Comparison of ENCODE assay signal across 34 cellular contexts in genomic region chr2:42984081-42984480, GRCh38.
A peak's percentile ranks its signal among the peaks of the same experiment; 100 is the strongest.
DNase-seq lines count a peak whose midpoint lies in the region; ATAC-seq and TF ChIP-seq lines count a peak whose summit lies in the region.
"Had no signal": no experiment of that assay in that cellular context is flagged by ENCODE, and none has a peak within 500 bp of the region (broad histone marks: within the 10 kb centered on the region; RNA-seq: fewer than 3 reads in every experiment).

No MANE protein-coding gene starts in this region.

- no peaks in the 10 kb centered on the region for H3K9me3 Mint-ChIP-seq in IgD-negative memory B cell
- H3K9me3 Mint-ChIP-seq: activated CD8-positive, alpha-beta T cell treated with anti-CD3 and anti-CD28 coated beads for 36 hours; activated T-helper 17 cell treated with anti-CD3 and anti-CD28 coated beads, Interleukin-2, amount 50 U/mL, for 72 hours; naive thymus-derived CD8-positive, alpha-beta T cell; stimulated activated naive B cell treated with anti-CD40 and anti-IgM and Interleukin-4, amounts not matched to agents 10 μg/mL and 1 μg/mL and 100 μg/mL, for 72 hours had no signal

- H3K4me3 ChIP-seq in SK-N-SH (ENCODE audit: low read depth in 2 of 2, low read length in 1 of 2) (no peak overlapping the region), parathyroid adenoma (ENCODE audit: low read depth, low read length) (no peak overlapping the region)
- H3K4me3 ChIP-seq: SK-N-MC had no signal

- DNase-seq in SK-N-SH = peak; percentile 62
- DNase-seq in dermis blood vessel endothelial cell = peak; percentile 48
- DNase-seq in globus pallidus (ENCODE audit: low spot score) = no peak
- no peak for DNase-seq in mucosa of gallbladder (ENCODE audit: low spot score)
- no peak for DNase-seq in medulla oblongata (ENCODE audit: extremely low spot score)
- DNase-seq: 8988T; activated CD8-positive, alpha-beta memory T cell treated with anti-CD3 and anti-CD28 coated beads, Interleukin-2, amount 50 U/mL, for 48 hours; activated CD8-positive, alpha-beta T cell treated with anti-CD3 and anti-CD28 coated beads for 36 hours; activated naive CD4-positive, alpha-beta T cell treated with anti-CD3 and anti-CD28 coated beads, Interleukin-2, amount 50 U/mL, for 16 hours; amygdala; brain microvascular endothelial cell; C1 segment of cervical spinal cord; COR-L47; DMS79; effector CD4-positive, alpha-beta T cell; GDM1; H7; islet precursor cell; Kasumi-1; NCI-H1417 treated with DMSO at 0.1 percent for 48 hours; NCI-H2081 treated with DMSO at 0.1 percent for 48 hours; NCI-H748 treated with DMSO at 0.1 percent for 48 hours; stimulated activated naive B cell treated with anti-CD40 and anti-IgM and Interleukin-4, amounts not matched to agents 10 μg/mL and 1 μg/mL and 100 μg/mL, for 72 hours; substantia nigra; T-helper 17 cell had no signal

- CTCF ChIA-PET in SK-N-SH (lab: Yijun Ruan, JAX) = interaction anchor here (0.7 to 1.8 kb wide), 5 partner anchors 9 to 500 kb away, joined by 3 to 17 read pairs (median 3); no protein-coding TSS in a partner anchor

- no peak; the same call in 2 of the 3 replicates for ATAC-seq in SK-N-SH treated with all-trans-retinoic acid at 6 μM for 48 hours
- ATAC-seq: activated CD8-positive, alpha-beta T cell treated with anti-CD3 and anti-CD28 coated beads for 36 hours; activated T-helper 17 cell treated with anti-CD3 and anti-CD28 coated beads, Interleukin-2, amount 50 U/mL, for 72 hours; naive thymus-derived CD8-positive, alpha-beta T cell; stimulated activated naive B cell treated with anti-CD40 and anti-IgM and Interleukin-4, amounts not matched to agents 10 μg/mL and 1 μg/mL and 100 μg/mL, for 72 hours; T-helper 17 cell had no signal

- H3K27ac Mint-ChIP-seq in IgD-negative memory B cell = peak overlapping the region in 2 of 3 donors; percentile 2 to 56
- H3K27ac Mint-ChIP-seq: activated CD8-positive, alpha-beta T cell treated with anti-CD3 and anti-CD28 coated beads for 36 hours; activated T-helper 17 cell treated with anti-CD3 and anti-CD28 coated beads, Interleukin-2, amount 50 U/mL, for 72 hours; naive thymus-derived CD8-positive, alpha-beta T cell; stimulated activated naive B cell treated with anti-CD40 and anti-IgM and Interleukin-4, amounts not matched to agents 10 μg/mL and 1 μg/mL and 100 μg/mL, for 72 hours; T-helper 17 cell; type B pancreatic cell had no signal

- H3K9ac ChIP-seq in SK-N-SH = no peak overlapping the region
- no peak overlapping the region for H3K9ac ChIP-seq in parathyroid adenoma

- no peaks in the 10 kb centered on the region for H3K4me1 Mint-ChIP-seq in IgD-negative memory B cell
- H3K4me1 Mint-ChIP-seq: activated T-helper 17 cell treated with anti-CD3 and anti-CD28 coated beads, Interleukin-2, amount 50 U/mL, for 72 hours; stimulated activated naive B cell treated with anti-CD40 and anti-IgM and Interleukin-4, amounts not matched to agents 10 μg/mL and 1 μg/mL and 100 μg/mL, for 72 hours; T-helper 17 cell had no signal

- H3K27me3 Mint-ChIP-seq in IgD-negative memory B cell = peaks cover 1% of the 10 kb centered on the region
- H3K27me3 Mint-ChIP-seq: activated CD8-positive, alpha-beta T cell treated with anti-CD3 and anti-CD28 coated beads for 36 hours; stimulated activated naive B cell treated with anti-CD40 and anti-IgM and Interleukin-4, amounts not matched to agents 10 μg/mL and 1 μg/mL and 100 μg/mL, for 72 hours; type B pancreatic cell had no signal

- no peak overlapping the region for H3K4me3 Mint-ChIP-seq in IgD-negative memory B cell
- H3K4me3 Mint-ChIP-seq: activated CD8-positive, alpha-beta T cell treated with anti-CD3 and anti-CD28 coated beads for 36 hours; activated T-helper 17 cell treated with anti-CD3 and anti-CD28 coated beads, Interleukin-2, amount 50 U/mL, for 72 hours; naive thymus-derived CD8-positive, alpha-beta T cell; stimulated activated naive B cell treated with anti-CD40 and anti-IgM and Interleukin-4, amounts not matched to agents 10 μg/mL and 1 μg/mL and 100 μg/mL, for 72 hours; T-helper 17 cell; type B pancreatic cell had no signal

- 74% methylated on average over 6 of the region's 6 CpGs for WGBS in SK-N-SH (ENCODE audit: low lambda C conversion rate)

- no peak for TF ChIP-seq RAD21 in SK-N-SH (IDR thresholded peaks at IDR 0.05; ENCODE audit: low read length)

- H3K79me2 ChIP-seq in SK-N-SH (ENCODE audit: insufficient read depth) = no peaks in the 10 kb centered on the region
- H3K79me2 ChIP-seq in parathyroid adenoma = no peaks in the 10 kb centered on the region

- no peaks in the 10 kb centered on the region for H3K36me3 ChIP-seq in SK-N-SH (replicated peaks in 1 of 2; ENCODE audit: control insufficient read depth in 1 of 2, insufficient read depth in 2 of 2, low read length in 1 of 2)
- no peaks in the 10 kb centered on the region for H3K36me3 ChIP-seq in parathyroid adenoma (ENCODE audit: control insufficient read depth, insufficient read depth, low read length)
- H3K36me3 ChIP-seq: brain microvascular endothelial cell had no signal

- TF ChIP-seq CTCF in SK-N-SH (IDR thresholded peaks at IDR 0.05) = no peak
- TF ChIP-seq CTCF in parathyroid adenoma (IDR thresholded peaks at IDR 0.05) = no peak

- POLR2A ChIA-PET in SK-N-SH (lab: Yijun Ruan, JAX) = no interaction called here

- no peaks in the 10 kb centered on the region for H3K27me3 ChIP-seq in SK-N-SH (ENCODE audit: insufficient read depth)
- H3K27me3 ChIP-seq in parathyroid adenoma (ENCODE audit: control insufficient read depth, insufficient read depth, low read length) = no peaks in the 10 kb centered on the region
- H3K27me3 ChIP-seq: brain microvascular endothelial cell had no signal

- H3K4me1 ChIP-seq in SK-N-SH (ENCODE audit: control insufficient read depth in 1 of 2, insufficient read depth in 2 of 2, low read depth in 1 of 2, low read length in 1 of 2) (peaks cover 0 to 10% of the 10 kb centered on the region in 2 experiments; a peak in 1 of 4 replicates), parathyroid adenoma (no peaks in the 10 kb centered on the region)

- H3K27ac ChIP-seq in SK-N-SH (ENCODE audit: low read depth in 2 of 2, low read length in 1 of 2) (no peak overlapping the region), parathyroid adenoma (no peak overlapping the region)
- H3K27ac ChIP-seq: brain microvascular endothelial cell, epithelial cell of prostate, HL-60, SK-N-MC had no signal

- no peak overlapping the region for H2AFZ ChIP-seq in SK-N-SH (ENCODE audit: low read depth)
- peak overlapping the region; percentile 10 for H2AFZ ChIP-seq in parathyroid adenoma

- H3K4me2 ChIP-seq in SK-N-SH (no peak overlapping the region), parathyroid adenoma (ENCODE audit: low read length) (no peak overlapping the region)

- no peaks in the 10 kb centered on the region for H4K20me1 ChIP-seq in SK-N-SH (ENCODE audit: insufficient read depth)

- H3K36me3 Mint-ChIP-seq in IgD-negative memory B cell = peaks cover 2% of the 10 kb centered on the region
- H3K36me3 Mint-ChIP-seq: naive thymus-derived CD8-positive, alpha-beta T cell; stimulated activated naive B cell treated with anti-CD40 and anti-IgM and Interleukin-4, amounts not matched to agents 10 μg/mL and 1 μg/mL and 100 μg/mL, for 72 hours had no signal

- no peaks in the 10 kb centered on the region for H3K9me2 ChIP-seq in SK-N-SH

- H3F3A ChIP-seq in SK-N-SH (replicated peaks; ENCODE audit: insufficient read depth) = no peaks in the 10 kb centered on the region

- peak in 1 of 2 experiments; percentile 29; a peak in 1 of 4 replicates for TF ChIP-seq EP300 in SK-N-SH (IDR thresholded peaks at IDR 0.05; ENCODE audit: borderline replicate concordance in 1 of 2, low read depth in 1 of 2, low read length in 1 of 2)

- no peaks in the 10 kb centered on the region for H3K9me3 ChIP-seq in SK-N-SH
- H3K9me3 ChIP-seq in parathyroid adenoma (ENCODE audit: control insufficient read depth, low read length) = no peaks in the 10 kb centered on the region

TF ChIP-seq in SK-N-SH, 30 proteins besides CTCF, POLR2A, EP300 and RAD21 (continues in another document):
- TF ChIP-seq, protein P1, sequence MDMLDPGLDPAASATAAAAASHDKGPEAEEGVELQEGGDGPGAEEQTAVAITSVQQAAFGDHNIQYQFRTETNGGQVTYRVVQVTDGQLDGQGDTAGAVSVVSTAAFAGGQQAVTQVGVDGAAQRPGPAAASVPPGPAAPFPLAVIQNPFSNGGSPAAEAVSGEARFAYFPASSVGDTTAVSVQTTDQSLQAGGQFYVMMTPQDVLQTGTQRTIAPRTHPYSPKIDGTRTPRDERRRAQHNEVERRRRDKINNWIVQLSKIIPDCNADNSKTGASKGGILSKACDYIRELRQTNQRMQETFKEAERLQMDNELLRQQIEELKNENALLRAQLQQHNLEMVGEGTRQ (IDR thresholded peaks at IDR 0.05; ENCODE audit: borderline replicate concordance, low read depth, low read length) = no peak
- TF ChIP-seq GATA2 (CRISPR knock-in tag; IDR thresholded peaks at IDR 0.05) (peak; percentile 80), CHD2 (IDR thresholded peaks at IDR 0.05; ENCODE audit: low read length, partially characterized antibody) (no peak), RCOR1 (IDR thresholded peaks at IDR 0.05; ENCODE audit: low read length) (peak; percentile 42; the same call in 1 of the 2 replicates)

TF ChIP-seq in SK-N-SH treated with all-trans-retinoic acid at 6 μM for 48 hours, 23 proteins besides CTCF, POLR2A, EP300 and RAD21 (continues in another document):
- TF ChIP-seq, protein P2, sequence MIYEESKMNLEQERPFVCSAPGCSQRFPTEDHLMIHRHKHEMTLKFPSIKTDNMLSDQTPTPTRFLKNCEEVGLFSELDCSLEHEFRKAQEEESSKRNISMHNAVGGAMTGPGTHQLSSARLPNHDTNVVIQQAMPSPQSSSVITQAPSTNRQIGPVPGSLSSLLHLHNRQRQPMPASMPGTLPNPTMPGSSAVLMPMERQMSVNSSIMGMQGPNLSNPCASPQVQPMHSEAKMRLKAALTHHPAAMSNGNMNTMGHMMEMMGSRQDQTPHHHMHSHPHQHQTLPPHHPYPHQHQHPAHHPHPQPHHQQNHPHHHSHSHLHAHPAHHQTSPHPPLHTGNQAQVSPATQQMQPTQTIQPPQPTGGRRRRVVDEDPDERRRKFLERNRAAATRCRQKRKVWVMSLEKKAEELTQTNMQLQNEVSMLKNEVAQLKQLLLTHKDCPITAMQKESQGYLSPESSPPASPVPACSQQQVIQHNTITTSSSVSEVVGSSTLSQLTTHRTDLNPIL (CRISPR knock-in tag; IDR thresholded peaks at IDR 0.05; ENCODE audit: low read depth) = no peak
- no peak for TF ChIP-seq ZFP30 (CRISPR knock-in tag; IDR thresholded peaks at IDR 0.05)

Comparison
In these comparisons a context has a peak if more than half of its experiments do, and no peak if none do; other contexts are left out.
1. DNase-seq: peak in SK-N-SH (single experiment) and dermis blood vessel endothelial cell (single experiment); none in globus pallidus (single experiment), mucosa of gallbladder (single experiment) and medulla oblongata (single experiment).